In the genomic region with DNA sequence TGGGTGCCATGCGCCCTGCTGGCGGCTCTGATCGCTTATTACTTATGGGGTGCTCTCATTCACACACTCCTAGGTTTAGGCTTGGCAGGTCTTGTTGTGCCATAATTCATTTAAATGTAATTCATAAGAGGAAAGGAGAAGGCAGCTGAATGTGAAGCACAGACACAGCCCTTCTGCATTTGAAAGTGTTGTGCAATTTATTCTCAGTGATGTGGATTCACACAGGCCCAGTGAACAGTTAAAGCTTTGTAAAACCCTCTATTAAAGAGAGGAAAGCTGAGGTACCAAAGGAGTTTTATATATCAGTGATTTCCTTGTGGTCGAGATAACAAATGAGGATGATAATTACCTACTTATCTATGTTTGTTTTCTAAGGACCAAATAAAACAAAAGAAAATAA, we compare ENCODE assay signal across 26 cellular contexts.
"Had no signal": no experiment of that assay in that cellular context is flagged by ENCODE, and none has a peak within 500 bp of the region (broad histone marks: within the 10 kb centered on the region; RNA-seq: fewer than 3 reads in every experiment).

No MANE protein-coding gene starts in this region.

- DNase-seq: activated CD4-positive, alpha-beta T cell treated with anti-CD3 and anti-CD28 coated beads for 1 hour; activated CD8-positive, alpha-beta memory T cell treated with anti-CD3 and anti-CD28 coated beads for 24 hours; activated CD8-positive, alpha-beta memory T cell treated with anti-CD3 and anti-CD28 coated beads, Interleukin-2, amount 50 U/mL, for 48 hours; activated effector memory CD4-positive, alpha-beta T cell treated with Interleukin-2 at 50 U/mL for 16 hours; activated naive CD4-positive, alpha-beta T cell treated with anti-CD3 and anti-CD28 coated beads, Interleukin-2, amount 50 U/mL, for 16 hours; activated T-cell treated with anti-CD3 and anti-CD28 coated beads, Interleukin-2, amount 50 U/mL, for 48 hours; foreskin keratinocyte; hippocampal formation; left cardiac atrium; mesenchymal stem cell; naive thymus-derived CD8-positive, alpha-beta T cell; nucleus accumbens; posterior cingulate gyrus; retina; stimulated activated CD4-positive, alpha-beta T cell treated with anti-CD3 and anti-CD28 coated beads, Interleukin-12 subunit alpha, Interleukin-12 subunit beta, amount 100 ng/mL, for 4 hours; stimulated activated CD4-positive, alpha-beta T cell treated with anti-CD3 and anti-CD28 coated beads, Interleukin-1b, Interleukin-23, amount 100 ng/mL, for 48 hours; stimulated activated naive CD4-positive, alpha-beta T cell treated with Interleukin-2 at 50 U/mL for 16 hours; substantia nigra; T1000; tibial artery; uterus had no signal

- H3K4me3 Mint-ChIP-seq: naive thymus-derived CD8-positive, alpha-beta T cell had no signal

- H3K27me3 ChIP-seq: ascending aorta, breast epithelium, foreskin keratinocyte, tibial artery, uterus had no signal

- H3K9me3 ChIP-seq: ascending aorta, breast epithelium, tibial artery, uterus had no signal

- H3K36me3 ChIP-seq: ascending aorta, breast epithelium, tibial artery, uterus had no signal

- H3K4me3 ChIP-seq: ascending aorta, breast epithelium, coronary artery, tibial artery, uterus had no signal

- ATAC-seq: foreskin keratinocyte; left cardiac atrium; naive thymus-derived CD8-positive, alpha-beta T cell had no signal

- H3K9me3 Mint-ChIP-seq: naive thymus-derived CD8-positive, alpha-beta T cell had no signal

- H3K27ac ChIP-seq: ascending aorta, breast epithelium, coronary artery, foreskin keratinocyte, tibial artery, uterus, VCaP had no signal

- FAIRE-seq: islet of Langerhans had no signal

- H3K36me3 Mint-ChIP-seq: naive thymus-derived CD8-positive, alpha-beta T cell had no signal

- H3K27ac Mint-ChIP-seq: naive thymus-derived CD8-positive, alpha-beta T cell had no signal

- H3K4me1 ChIP-seq: uterus had no signal
